Comparison of ENCODE assay signal across 22 cellular contexts in the genomic region with DNA sequence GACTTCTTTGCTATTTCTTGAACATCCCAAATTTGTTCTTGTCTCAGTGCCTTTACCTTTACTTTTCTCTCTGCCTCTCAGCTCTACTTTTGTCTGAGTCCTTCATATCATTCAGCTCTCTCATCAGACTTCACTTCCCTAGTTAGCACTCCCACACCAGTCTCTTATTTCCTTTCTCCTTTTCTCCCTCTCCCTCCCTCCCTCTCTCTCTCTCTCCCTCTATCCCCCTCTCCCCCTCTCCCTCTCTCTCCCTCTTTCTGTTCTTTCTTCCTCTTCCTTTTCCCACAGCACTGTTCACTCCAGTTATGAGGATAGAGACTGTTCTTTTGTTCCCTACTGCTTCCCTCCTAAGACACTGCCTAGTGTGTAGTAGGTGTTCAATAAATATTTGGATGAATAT.
"Had no signal": no experiment of that assay in that cellular context is flagged by ENCODE, and none has a peak within 500 bp of the region (broad histone marks: within the 10 kb centered on the region; RNA-seq: fewer than 3 reads in every experiment).

No MANE protein-coding gene starts in this region.

- DNase-seq: cortex of kidney; heart left ventricle; kidney; mesendoderm; midbrain; naive thymus-derived CD4-positive, alpha-beta T cell; sigmoid colon; spleen; stimulated activated CD4-positive, alpha-beta T cell treated with anti-CD3 and anti-CD28 coated beads, Interleukin-4, amount 100 ng/mL, for 4 hours; stimulated activated naive CD8-positive, alpha-beta T cell treated with anti-CD3 and anti-CD28 coated beads, Interleukin-15, Interleukin-2, amounts not matched to agents 100 U/mL and 50 U/mL, for 24 hours; substantia nigra; testis; tibial artery had no signal

- ATAC-seq: esophagus mucosa; gastroesophageal sphincter; heart left ventricle; naive thymus-derived CD4-positive, alpha-beta T cell; stimulated activated memory B cell treated with anti-CD40 and anti-IgM and Interleukin-4, amounts not matched to agents 10 μg/mL and 1 μg/mL and 100 μg/mL, for 72 hours; stimulated activated naive CD8-positive, alpha-beta T cell treated with anti-CD3 and anti-CD28 coated beads, Interleukin-15, Interleukin-2, amounts not matched to agents 100 U/mL and 50 U/mL, for 24 hours had no signal

- H3K4me1 ChIP-seq: spleen, testis had no signal

- H3K9me3 ChIP-seq: gastroesophageal sphincter, right atrium auricular region, sigmoid colon, testis, tibial artery had no signal

- H3K27me3 ChIP-seq: gastroesophageal sphincter, heart left ventricle, hepatocyte, neural progenitor cell, right atrium auricular region, sigmoid colon, spleen, testis, tibial artery had no signal

- H3K36me3 ChIP-seq: neural progenitor cell had no signal

- H3K9ac ChIP-seq: neural progenitor cell, parathyroid adenoma had no signal

- H3K4me2 ChIP-seq: hepatocyte, neural progenitor cell had no signal

- H2AFZ ChIP-seq: hepatocyte, neural progenitor cell, parathyroid adenoma had no signal

- H3K4me3 ChIP-seq: gastroesophageal sphincter, heart left ventricle, hepatocyte, neural progenitor cell, right atrium auricular region, sigmoid colon, skin epidermis, spleen, testis, tibial artery had no signal

- H3K27ac ChIP-seq: epithelial cell of prostate, heart left ventricle, neural progenitor cell, parathyroid adenoma, right atrium auricular region, sigmoid colon, skin epidermis, spleen, testis, tibial artery had no signal
